In genomic region chr10:79286318-79286951, GRCh38 we compare ENCODE assay signal across 9 cellular contexts.
DNase-seq lines count a peak whose midpoint lies in the region; ATAC-seq and TF ChIP-seq lines count a peak whose summit lies in the region.
"Had no signal": no experiment of that assay in that cellular context is flagged by ENCODE, and none has a peak within 500 bp of the region (broad histone marks: within the 10 kb centered on the region; RNA-seq: fewer than 3 reads in every experiment).

No MANE protein-coding gene starts in this region.

- peak overlapping the region; percentile 67 for H3K27ac ChIP-seq in RWPE1
- H3K27ac ChIP-seq: epithelial cell of prostate had no signal

- intact Hi-C loops in left ventricle myocardium superior (cut with micrococcal nuclease) = no loop called here

- CTCF ChIA-PET in RWPE1 (lab: Yijun Ruan, JAX) = no interaction called here

- ATAC-seq in GM18907 (IDR thresholded peaks at IDR 0.05; ENCODE audit: unreplicated experiment) (peak; percentile 89), HG03045 (IDR thresholded peaks at IDR 0.05; ENCODE audit: unreplicated experiment) (peak; percentile 83), left ventricle myocardium superior (peak; percentile 53)

- POLR2A ChIA-PET in RWPE1 (lab: Yijun Ruan, JAX; ENCODE audit: low non-redundant PET) = no interaction called here

- no peak for TF ChIP-seq CTCF in RWPE1 (conservative IDR thresholded peaks at IDR 0.05; ENCODE audit: low read depth)

- peak; percentile 60 for DNase-seq in RWPE1 (ENCODE audit: low spot score)
- peak; percentile 91 for DNase-seq in activated gamma-delta T cell treated with Interleukin-2 at 50 U/mL for 16 hours
- DNase-seq in left ventricle myocardium superior = peak; percentile 89
- peak; percentile 83 for DNase-seq in stimulated activated CD4-positive, alpha-beta T cell treated with anti-CD3 and anti-CD28 coated beads, Interleukin-1b, Interleukin-23, amount 100 ng/mL, for 48 hours
- no peak for DNase-seq in HK-2 (ENCODE audit: unreplicated experiment)
- DNase-seq in D341Med (ENCODE audit: low spot score) = no peak

Comparison
In these comparisons a context has a peak if more than half of its experiments do, and no peak if none do; other contexts are left out.
1. DNase-seq: peak in RWPE1 (single experiment), activated gamma-delta T cell treated with Interleukin-2 at 50 U/mL for 16 hours (single experiment), left ventricle myocardium superior (single experiment) and stimulated activated CD4-positive, alpha-beta T cell treated with anti-CD3 and anti-CD28 coated beads, Interleukin-1b, Interleukin-23, amount 100 ng/mL, for 48 hours (single experiment); none in HK-2 (single experiment) and D341Med (single experiment).
2. Peak in every context shown above with its lines, with median percentiles within 50 percentile points of each other: ATAC-seq.